8 cellular contexts compared by ENCODE assay signal in genomic region chr7:2710256-2710655, GRCh38. TPM values are rescaled to one million over a fixed set of nuclear protein-coding genes. Genes with fewer than 3 reads are reported as not detected.
DNase-seq lines count a peak whose midpoint lies in the region; ATAC-seq lines count a peak whose summit lies in the region.

No MANE protein-coding gene starts in this region.

- H3K4me3 Mint-ChIP-seq in activated CD8-positive, alpha-beta T cell treated with anti-CD3 and anti-CD28 coated beads, Interleukin-2, amount 10 ng/mL, durations not matched to agents 7 days and 5 days, result peak overlapping the region; percentile 51

- peak; percentile 65 for ATAC-seq in GM19023 (IDR thresholded peaks at IDR 0.05; ENCODE audit: unreplicated experiment)
- peak; percentile 61 for ATAC-seq in HG03064 (IDR thresholded peaks at IDR 0.05; ENCODE audit: low read depth, unreplicated experiment)
- ATAC-seq in activated CD8-positive, alpha-beta T cell treated with anti-CD3 and anti-CD28 coated beads, Interleukin-2, amount 10 ng/mL, durations not matched to agents 7 days and 5 days, result peak; percentile 14

- CTCF ChIA-PET in activated CD8-positive, alpha-beta T cell treated with anti-CD3 and anti-CD28 coated beads, Interleukin-2, amount 10 ng/mL, durations not matched to agents 7 days and 5 days (lab: Charles Lee), result interaction anchor here (0.6 to 8.0 kb wide), 55 partner anchors 8 to 305 kb away, joined by 3 to 189 read pairs (median 5); partner anchors contain the start of genes BRAT1, GNA12, IQCE and TTYH3

- H3K27me3 Mint-ChIP-seq in activated CD8-positive, alpha-beta T cell treated with anti-CD3 and anti-CD28 coated beads, Interleukin-2, amount 10 ng/mL, durations not matched to agents 7 days and 5 days (ENCODE audit: low read depth), result peaks cover 30% of the 10 kb centered on the region

- POLR2A ChIA-PET in activated CD8-positive, alpha-beta T cell treated with anti-CD3 and anti-CD28 coated beads, Interleukin-2, amount 10 ng/mL, durations not matched to agents 7 days and 5 days (lab: Charles Lee), result interaction anchor here (0.8 to 5.6 kb wide), 9 partner anchors 9 to 185 kb away, joined by 3 to 48 read pairs (median 5); no protein-coding TSS in a partner anchor

- H3K27ac Mint-ChIP-seq in activated CD8-positive, alpha-beta T cell treated with anti-CD3 and anti-CD28 coated beads, Interleukin-2, amount 10 ng/mL, durations not matched to agents 7 days and 5 days, result peak overlapping the region; percentile 63

- peaks cover 47% of the 10 kb centered on the region for H3K4me1 Mint-ChIP-seq in activated CD8-positive, alpha-beta T cell treated with anti-CD3 and anti-CD28 coated beads, Interleukin-2, amount 10 ng/mL, durations not matched to agents 7 days and 5 days (ENCODE audit: low read depth)

- no peaks in the 10 kb centered on the region for H3K36me3 Mint-ChIP-seq in activated CD8-positive, alpha-beta T cell treated with anti-CD3 and anti-CD28 coated beads, Interleukin-2, amount 10 ng/mL, durations not matched to agents 7 days and 5 days (ENCODE audit: low read depth)

- peak; percentile 47 for DNase-seq in activated CD8-positive, alpha-beta T cell treated with anti-CD3 and anti-CD28 coated beads, Interleukin-2, amount 10 ng/mL, durations not matched to agents 7 days and 5 days
- peak; percentile 39 for DNase-seq in stimulated activated CD4-positive, alpha-beta T cell treated with anti-CD3 and anti-CD28 coated beads, Interleukin-1b, Interleukin-23, amount 100 ng/mL, for 48 hours
- DNase-seq in Kasumi-1 (lab: John Stamatoyannopoulos, UW), result no peak
- no peak for DNase-seq in amniotic stem cell (lab: John Stamatoyannopoulos, UW)
- no peak for DNase-seq in NCI-H2081 treated with DMSO at 0.1 percent for 48 hours (lab: John Stamatoyannopoulos, UW)
- DNase-seq in SHP77 (lab: John Stamatoyannopoulos, UW), result no peak

- no peaks in the 10 kb centered on the region for H3K9me3 Mint-ChIP-seq in activated CD8-positive, alpha-beta T cell treated with anti-CD3 and anti-CD28 coated beads, Interleukin-2, amount 10 ng/mL, durations not matched to agents 7 days and 5 days (ENCODE audit: insufficient read depth)

RNA-seq across cellular contexts. Expression of gene AMZ1, which starts 22.3 kb away (rescaled TPM):
- not detected for total RNA-seq in activated CD8-positive, alpha-beta T cell treated with anti-CD3 and anti-CD28 coated beads, Interleukin-2, amount 10 ng/mL, durations not matched to agents 7 days and 5 days

Comparison
In these comparisons a context has a peak if more than half of its experiments do, and no peak if none do; other contexts are left out.
1. ATAC-seq: peak in every context shown above with its lines; median percentile 65 in GM19023; 61 in HG03064; 14 in activated CD8-positive, alpha-beta T cell treated with anti-CD3 and anti-CD28 coated beads, Interleukin-2, amount 10 ng/mL, durations not matched to agents 7 days and 5 days.
2. DNase-seq: peak in activated CD8-positive, alpha-beta T cell treated with anti-CD3 and anti-CD28 coated beads, Interleukin-2, amount 10 ng/mL, durations not matched to agents 7 days and 5 days (single experiment) and stimulated activated CD4-positive, alpha-beta T cell treated with anti-CD3 and anti-CD28 coated beads, Interleukin-1b, Interleukin-23, amount 100 ng/mL, for 48 hours (single experiment); none in Kasumi-1 (0 of 2), amniotic stem cell (single experiment), NCI-H2081 treated with DMSO at 0.1 percent for 48 hours (single experiment) and SHP77 (0 of 2).